In the genomic region with DNA sequence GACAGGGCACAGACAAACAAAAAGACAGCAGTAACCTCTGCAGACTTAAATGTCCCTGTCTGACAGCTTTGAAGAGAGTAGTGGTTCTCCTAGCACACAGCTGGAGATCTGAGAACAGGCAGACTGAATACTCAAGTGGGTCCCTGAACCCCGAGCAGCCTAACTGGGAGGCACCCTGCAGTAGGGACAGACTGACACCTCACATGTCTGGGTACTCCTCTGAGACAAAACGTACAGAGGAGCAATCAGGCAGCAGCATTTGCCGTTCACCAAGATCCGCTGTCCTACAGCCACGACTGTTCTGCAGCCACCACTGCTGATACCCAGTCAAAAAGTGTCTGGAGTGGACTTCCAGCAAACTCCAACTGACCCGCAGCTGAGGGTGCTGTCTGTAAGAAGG, we compare ENCODE assay signal across 3 cellular contexts.
DNase-seq lines count a peak whose midpoint lies in the region; FAIRE-seq and TF ChIP-seq lines count a peak whose summit lies in the region.
"Not testable (repeated sequence)": the region's sequence is repeated elsewhere in the genome, so short reads cannot be mapped to it uniquely, and the experiment has no call there.

No MANE protein-coding gene starts in this region.

- not testable (repeated sequence) for H3K4me1 ChIP-seq in Karpas-422 (ENCODE audit: low read length)

- not testable (repeated sequence) for H3K36me3 ChIP-seq in Karpas-422 (ENCODE audit: insufficient read depth, low read length)

- H3K9me3 Mint-ChIP-seq in chondrocyte (ENCODE audit: low read depth) = peaks cover 22% of the 10 kb centered on the region

- not testable (repeated sequence) for H3K4me1 Mint-ChIP-seq in chondrocyte (ENCODE audit: low read depth)

- H3K27ac ChIP-seq in Karpas-422 (ENCODE audit: low read length) = not testable (repeated sequence)

- H3K9me2 ChIP-seq in Karpas-422 (replicated peaks; ENCODE audit: insufficient read depth, low read length) = not testable (repeated sequence)

- not testable (repeated sequence) for H3K36me3 Mint-ChIP-seq in chondrocyte (ENCODE audit: low read depth)

- not testable (repeated sequence) for H3K27ac Mint-ChIP-seq in chondrocyte (ENCODE audit: unreplicated experiment)

- TF ChIP-seq CTCF in chondrocyte (IDR thresholded peaks at IDR 0.05) = not testable (repeated sequence)

- not testable (repeated sequence) for H3K27me3 ChIP-seq in Karpas-422 (ENCODE audit: low read length)

- H3K4me3 ChIP-seq in Karpas-422 (ENCODE audit: low read length) = not testable (repeated sequence)

- DNase-seq in HTR-8/SVneo (ENCODE audit: insufficient read length, low spot score) = not testable (repeated sequence)
- DNase-seq in Karpas-422 (peak; percentile 29), chondrocyte (ENCODE audit: low spot score) (peak; percentile 53)

- H2AFZ ChIP-seq in Karpas-422 (ENCODE audit: low read length) = not testable (repeated sequence)

- H3K9me3 ChIP-seq in Karpas-422 (ENCODE audit: low read length) = not testable (repeated sequence)

- not testable (repeated sequence) for H3K27me3 Mint-ChIP-seq in chondrocyte (ENCODE audit: low read depth)

- H3K4me2 ChIP-seq in Karpas-422 (ENCODE audit: low read depth, low read length, poor library complexity, severe bottlenecking) = not testable (repeated sequence)

- peak; percentile 87 for FAIRE-seq in HTR-8/SVneo (lab: Jason Lieb, UNC)

- H4K20me1 ChIP-seq in Karpas-422 (ENCODE audit: insufficient read depth, low read depth, low read length) = not testable (repeated sequence)

- H3K9ac ChIP-seq in Karpas-422 (ENCODE audit: low read length) = not testable (repeated sequence)

- not testable (repeated sequence) for H3K79me2 ChIP-seq in Karpas-422 (ENCODE audit: low read length)

- H3K4me3 Mint-ChIP-seq in chondrocyte (ENCODE audit: unreplicated experiment) = not testable (repeated sequence)
